In genomic region chr6:3797231-3798200, GRCh38 we compare ENCODE assay signal across 8 cellular contexts. TPM values are rescaled to one million over a fixed set of nuclear protein-coding genes. Genes with fewer than 3 reads are reported as not detected.
DNase-seq lines count a peak whose midpoint lies in the region; ATAC-seq and TF ChIP-seq lines count a peak whose summit lies in the region.

No MANE protein-coding gene starts in this region.

- H4K91ac ChIP-seq in trophoblast cell (ENCODE audit: low read depth, low read length): peak overlapping the region; percentile 8

- H3K27ac ChIP-seq in RWPE2 (ENCODE audit: poor library complexity, severe bottlenecking) (peak overlapping the region; percentile 95), trophoblast cell (ENCODE audit: low read depth, low read length) (no peak overlapping the region), ovary (no peak overlapping the region), gastrocnemius medialis (no peak overlapping the region)

- H4K8ac ChIP-seq in trophoblast cell (ENCODE audit: low read depth, low read length): peak overlapping the region; percentile 25

- intact Hi-C loops in ovary (cut with DNase I) (no loop called here), gastrocnemius medialis (cut with DNase I; ENCODE audit: low total_unique reads) (no loop called here)

- DNase-seq in DMS79 treated with DMSO at 0.1 percent for 48 hours (lab: John Stamatoyannopoulos, UW) (peak; percentile 51), RWPE2 (ENCODE audit: low spot score) (no peak), fibroblast of pulmonary artery (ENCODE audit: low read depth) (peak; percentile 83), trophoblast cell (peak in 1 of 2 donors; percentile 92), ovary (no peak), gastrocnemius medialis (no peak)
- no peak for DNase-seq in activated effector memory CD4-positive, alpha-beta T cell treated with anti-CD3 and anti-CD28 coated beads, Interleukin-2, amount 50 U/mL, for 16 hours
- DNase-seq in stimulated activated CD4-positive, alpha-beta T cell treated with anti-CD3 and anti-CD28 coated beads, Interleukin-4, amount 100 ng/mL, for 4 hours: no peak

- peak overlapping the region; percentile 72 for H2BK12ac ChIP-seq in trophoblast cell (ENCODE audit: low read length)

- peak overlapping the region; percentile 3 for H2AFZ ChIP-seq in trophoblast cell (ENCODE audit: insufficient read depth, low read length, poor library complexity)

- no peak overlapping the region for H3K9ac ChIP-seq in trophoblast cell (ENCODE audit: low read length)

- H2AK5ac ChIP-seq in trophoblast cell (ENCODE audit: low read length): no peak overlapping the region

- H3K14ac ChIP-seq in trophoblast cell (ENCODE audit: low read length): peak overlapping the region; percentile 41

- no peak for TF ChIP-seq EP300 in ovary (IDR thresholded peaks at IDR 0.05)

- no peaks in the 10 kb centered on the region for H3K79me2 ChIP-seq in trophoblast cell (ENCODE audit: control insufficient read depth, insufficient read depth, low read length, poor library complexity)

- H3K4ac ChIP-seq in trophoblast cell (ENCODE audit: low read depth, low read length): no peak overlapping the region

- H3K9me3 ChIP-seq in RWPE2 (ENCODE audit: severe bottlenecking) (no peaks in the 10 kb centered on the region), trophoblast cell (ENCODE audit: insufficient read depth, low read depth, low read length) (peaks cover 2% of the 10 kb centered on the region), ovary (no peaks in the 10 kb centered on the region), gastrocnemius medialis (no peaks in the 10 kb centered on the region)

- H3K4me2 ChIP-seq in trophoblast cell (ENCODE audit: low read length): no peak overlapping the region

- in situ Hi-C loops in gastrocnemius medialis (cut with MboI; ENCODE audit: low sequenced_read_pairs in 4 of 4): no loop called here

- no peak overlapping the region for H3K18ac ChIP-seq in trophoblast cell (ENCODE audit: low read length)

- no CpG with 5 or more reads among the region's 7 CpGs for WGBS in trophoblast cell (ENCODE audit: extremely low coverage, insufficient coverage, insufficient read length)
- WGBS in ovary, 3 donors: 40 to 50% (median 42%) methylated on average over 7 of the region's 7 CpGs

- no peak overlapping the region for H3K23ac ChIP-seq in trophoblast cell (ENCODE audit: low read length)

- TF ChIP-seq POLR2A in ovary (IDR thresholded peaks at IDR 0.05): no peak
- TF ChIP-seq POLR2A in gastrocnemius medialis (IDR thresholded peaks at IDR 0.05): no peak

- peak; percentile 86 for ATAC-seq in RWPE2 (ENCODE audit: low read depth)
- ATAC-seq in gastrocnemius medialis: no peak

- peaks cover 29% of the 10 kb centered on the region for H3K4me1 ChIP-seq in RWPE2 (ENCODE audit: insufficient read depth, poor library complexity, severe bottlenecking)
- H3K4me1 ChIP-seq in trophoblast cell (ENCODE audit: control insufficient read depth in 1 of 2, insufficient read depth in 2 of 2, low read length in 2 of 2): peaks cover 7 to 12% of the 10 kb centered on the region in 2 experiments
- no peaks in the 10 kb centered on the region for H3K4me1 ChIP-seq in ovary (ENCODE audit: insufficient read depth)
- peaks cover 0 to 15% of the 10 kb centered on the region in 2 donors for H3K4me1 ChIP-seq in gastrocnemius medialis

- H3K36me3 ChIP-seq in RWPE2 (ENCODE audit: low read depth): no peaks in the 10 kb centered on the region
- H3K36me3 ChIP-seq in trophoblast cell (ENCODE audit: control insufficient read depth in 1 of 2, insufficient read depth in 2 of 2, low read length in 2 of 2): no peaks in the 10 kb centered on the region
- H3K36me3 ChIP-seq in ovary: no peaks in the 10 kb centered on the region
- H3K36me3 ChIP-seq in gastrocnemius medialis: no peaks in the 10 kb centered on the region

- H3K27me3 ChIP-seq in RWPE2 (ENCODE audit: insufficient read depth, poor library complexity, severe bottlenecking): no peaks in the 10 kb centered on the region
- no peaks in the 10 kb centered on the region for H3K27me3 ChIP-seq in trophoblast cell (ENCODE audit: insufficient read depth, low read length)
- H3K27me3 ChIP-seq in ovary: no peaks in the 10 kb centered on the region
- no peaks in the 10 kb centered on the region for H3K27me3 ChIP-seq in gastrocnemius medialis

- TF ChIP-seq CTCF in RWPE2 (IDR thresholded peaks at IDR 0.05; ENCODE audit: poor library complexity, severe bottlenecking) (no peak), fibroblast of pulmonary artery (IDR thresholded peaks at IDR 0.05; ENCODE audit: low read length, missing control alignments) (no peak), ovary (IDR thresholded peaks at IDR 0.05) (no peak), gastrocnemius medialis (IDR thresholded peaks at IDR 0.05 in 4 of 5, conservative IDR thresholded peaks at IDR 0.05 in 1 of 5) (no peak)

- peak overlapping the region; percentile 12 for H2BK120ac ChIP-seq in trophoblast cell (ENCODE audit: insufficient read depth, low read length, poor library complexity)

- H3K4me3 ChIP-seq in RWPE2 (ENCODE audit: severe bottlenecking) (no peak overlapping the region), fibroblast of pulmonary artery (replicated peaks; ENCODE audit: low read depth, low read length) (no peak overlapping the region), trophoblast cell (ENCODE audit: low read depth, low read length) (no peak overlapping the region), ovary (no peak overlapping the region), gastrocnemius medialis (no peak overlapping the region)

- peak overlapping the region; percentile 26 for H2BK5ac ChIP-seq in trophoblast cell (ENCODE audit: low read depth, low read length, poor library complexity)

- H4K12ac ChIP-seq in trophoblast cell (ENCODE audit: low read depth, low read length): no peak overlapping the region

- peaks cover 7% of the 10 kb centered on the region for H3K79me1 ChIP-seq in trophoblast cell (ENCODE audit: low read length)

RNA-seq across cellular contexts. Expression of gene PXDC1, which starts 46.0 kb away (rescaled TPM):
- 57.9 and 59.3 TPM in 2 replicates for polyA plus RNA-seq in trophoblast cell (2013)
- total RNA-seq in ovary (10 to 100 TPM; 16.1 to 49.4 (median 23.4) TPM), gastrocnemius medialis (10 to 100 TPM in 3 of 4 donors, 1 to 10 TPM in 1; 8.8 to 47.1 (median 19.6) TPM)
- 10 to 100 TPM; 23.1 to 35.1 TPM for polyA plus RNA-seq in ovary

RNA-seq across cellular contexts. Expression of gene FAM50B, which starts 51.7 kb away (rescaled TPM):
- polyA plus RNA-seq in trophoblast cell (2013): 1.3 TPM in 2 replicates
- 10 to 100 TPM; 11.5 to 23.0 (median 15.6) TPM for total RNA-seq in ovary
- polyA plus RNA-seq in ovary: 10 to 100 TPM in 1 of 2 donors, 1 to 10 TPM in 1; 8.1 to 19.1 TPM
- total RNA-seq in gastrocnemius medialis: 10 to 100 TPM in 3 of 4 donors, 1 to 10 TPM in 1; 4.4 to 19.6 (median 15.3) TPM

Comparison
In these comparisons a context has a peak if more than half of its experiments do, and no peak if none do; other contexts are left out.
1. DNase-seq: peak in DMS79 treated with DMSO at 0.1 percent for 48 hours (single experiment) and fibroblast of pulmonary artery (single experiment); none in RWPE2 (single experiment), activated effector memory CD4-positive, alpha-beta T cell treated with anti-CD3 and anti-CD28 coated beads, Interleukin-2, amount 50 U/mL, for 16 hours (single experiment), ovary (0 of 5), gastrocnemius medialis (0 of 2) and stimulated activated CD4-positive, alpha-beta T cell treated with anti-CD3 and anti-CD28 coated beads, Interleukin-4, amount 100 ng/mL, for 4 hours (0 of 2).